7 cellular contexts compared by ENCODE assay signal in the genomic region with DNA sequence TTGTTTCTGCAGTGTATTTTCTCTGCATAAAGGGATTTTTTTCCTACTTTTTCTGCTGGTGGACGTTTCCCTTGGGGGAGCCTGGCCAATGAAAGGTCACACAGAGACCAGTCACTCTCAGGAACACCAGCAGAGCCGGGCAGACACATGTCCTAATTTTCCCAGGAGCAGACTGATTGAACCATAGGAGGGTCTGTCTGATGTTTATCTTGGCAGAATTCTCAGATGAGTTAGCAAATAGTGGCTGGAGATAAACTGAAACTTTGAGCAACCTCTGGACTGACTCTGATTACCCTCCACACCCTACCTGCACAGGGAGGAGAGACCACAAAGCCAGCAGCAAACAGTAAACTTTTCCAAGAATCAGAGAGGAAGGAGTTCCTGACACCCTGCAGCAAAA.
DNase-seq lines count a peak whose midpoint lies in the region; ATAC-seq, FAIRE-seq and TF ChIP-seq lines count a peak whose summit lies in the region.
"Not testable (repeated sequence)": the region's sequence is repeated elsewhere in the genome, so short reads cannot be mapped to it uniquely, and the experiment has no call there.

No MANE protein-coding gene starts in this region.

- DNase-seq in activated CD8-positive, alpha-beta T cell treated with anti-CD3 and anti-CD28 coated beads for 36 hours; K562 (ENCODE audit: extremely low read depth in 1 of 4, low spot score in 3 of 4): not testable (repeated sequence)
- DNase-seq in left lobe of liver (ENCODE audit: low spot score): peak; percentile 63
- peak in 1 of 3 donors; percentile 48 for DNase-seq in mucosa of descending colon
- peak; percentile 30 for DNase-seq in transverse colon

- intact Hi-C loops in activated CD8-positive, alpha-beta T cell treated with anti-CD3 and anti-CD28 coated beads for 36 hours (cut with micrococcal nuclease); K562 (cut with micrococcal nuclease); mucosa of descending colon (cut with DNase I, micrococcal nuclease); transverse colon (cut with DNase I; ENCODE audit: low total_unique reads): not testable (repeated sequence)

- not testable (repeated sequence) for H3K9ac ChIP-seq in K562 (ENCODE audit: insufficient read depth in 1 of 2, low read depth in 2 of 2, low read length in 2 of 2)

- H3K4me3 Mint-ChIP-seq in T-helper 1 cell treated with Interleukin-12 subunit alpha and Interleukin-12 subunit beta and Interleukin-4 antibody, amounts not matched to agents 30 μg/mL and 1 μg/mL, for 36 hours; activated CD8-positive, alpha-beta T cell treated with anti-CD3 and anti-CD28 coated beads for 36 hours; activated T-helper 17 cell treated with anti-CD3 and anti-CD28 coated beads, Interleukin-2, amount 50 U/mL, for 72 hours: not testable (repeated sequence)

- not testable (repeated sequence) for TF ChIP-seq POLR2A in K562 (conservative IDR thresholded peaks at IDR 0.05); transverse colon (IDR thresholded peaks at IDR 0.05)

- WGBS in K562 (ENCODE audit: insufficient coverage, low coverage, missing lambda C conversion rate): 0% methylated on average over 1 of the region's 2 CpGs
- 51% methylated on average over 2 of the region's 2 CpGs; no CpG with 5 or more reads in 1 of the 2 donors for WGBS in transverse colon (ENCODE audit: low coverage in 1 of 2), 2 donors

- H3K4me3 ChIP-seq in K562, mucosa of descending colon, transverse colon: not testable (repeated sequence)

- ATAC-seq in activated CD8-positive, alpha-beta T cell treated with anti-CD3 and anti-CD28 coated beads for 36 hours: peak; percentile 16
- peak; percentile 63 for ATAC-seq in activated T-helper 17 cell treated with anti-CD3 and anti-CD28 coated beads, Interleukin-2, amount 50 U/mL, for 72 hours (replicated peaks)
- ATAC-seq in K562 (peak; percentile 48), left lobe of liver (peak; percentile 86), mucosa of descending colon (peak; percentile 81)

- CTCF ChIA-PET in activated CD8-positive, alpha-beta T cell treated with anti-CD3 and anti-CD28 coated beads for 36 hours (lab: Charles Lee); K562 (lab: Yijun Ruan, JAX; ENCODE audit: low intra/inter-chr PET ratio): not testable (repeated sequence)

- not testable (repeated sequence) for H3K4me2 ChIP-seq in K562 (ENCODE audit: insufficient read depth, low read length)

- H3K9me3 ChIP-seq in K562 (replicated peaks; ENCODE audit: control insufficient read depth, insufficient read depth, low read depth, low read length); mucosa of descending colon; transverse colon: not testable (repeated sequence)

- not testable (repeated sequence) for H2AFZ ChIP-seq in K562 (ENCODE audit: low read depth, low read length)

- not testable (repeated sequence) for BruUV-seq in K562 (replicated peaks; lab: Mats Ljungman, UMichigan)

- H3K4me1 ChIP-seq in K562 (replicated peaks in 1 of 2; ENCODE audit: control insufficient read depth in 2 of 2, insufficient read depth in 2 of 2, low read length in 2 of 2); mucosa of descending colon (ENCODE audit: low read depth); transverse colon: not testable (repeated sequence)

- H3K27me3 ChIP-seq in K562 (ENCODE audit: control insufficient read depth in 2 of 2, insufficient read depth in 2 of 2, low read length in 2 of 2); transverse colon: not testable (repeated sequence)

- in situ Hi-C loops in K562 (cut with MboI); transverse colon (cut with MboI; ENCODE audit: low pct_ligation_motif_present in 1 of 4, low pct_unique_long_range_greater_than_20kb in 1 of 4, low sequenced_read_pairs in 3 of 4): not testable (repeated sequence)

- H3K36me3 ChIP-seq in K562 (ENCODE audit: control insufficient read depth, insufficient read depth, low read length); mucosa of descending colon (ENCODE audit: low read depth); transverse colon: not testable (repeated sequence)

- not testable (repeated sequence) for H4K20me1 ChIP-seq in K562 (replicated peaks; ENCODE audit: control insufficient read depth, insufficient read depth, low read length)

- H3K27me3 Mint-ChIP-seq in T-helper 1 cell treated with Interleukin-12 subunit alpha and Interleukin-12 subunit beta and Interleukin-4 antibody, amounts not matched to agents 30 μg/mL and 1 μg/mL, for 36 hours (ENCODE audit: low read depth); activated CD8-positive, alpha-beta T cell treated with anti-CD3 and anti-CD28 coated beads for 36 hours; activated T-helper 17 cell treated with anti-CD3 and anti-CD28 coated beads, Interleukin-2, amount 50 U/mL, for 72 hours: not testable (repeated sequence)

- not testable (repeated sequence) for H3K4me1 Mint-ChIP-seq in T-helper 1 cell treated with Interleukin-12 subunit alpha and Interleukin-12 subunit beta and Interleukin-4 antibody, amounts not matched to agents 30 μg/mL and 1 μg/mL, for 36 hours (ENCODE audit: low read depth); activated CD8-positive, alpha-beta T cell treated with anti-CD3 and anti-CD28 coated beads for 36 hours (ENCODE audit: low read depth); activated T-helper 17 cell treated with anti-CD3 and anti-CD28 coated beads, Interleukin-2, amount 50 U/mL, for 72 hours

- peak; percentile 84 for FAIRE-seq in K562 (lab: Jason Lieb, UNC)

- TF ChIP-seq RAD21 in K562 (CRISPR knock-in tag; conservative IDR thresholded peaks at IDR 0.05 in 1 of 2, IDR thresholded peaks at IDR 0.05 in 1 of 2): not testable (repeated sequence)

- not testable (repeated sequence) for H3K9me3 Mint-ChIP-seq in T-helper 1 cell treated with Interleukin-12 subunit alpha and Interleukin-12 subunit beta and Interleukin-4 antibody, amounts not matched to agents 30 μg/mL and 1 μg/mL, for 36 hours; activated CD8-positive, alpha-beta T cell treated with anti-CD3 and anti-CD28 coated beads for 36 hours; activated T-helper 17 cell treated with anti-CD3 and anti-CD28 coated beads, Interleukin-2, amount 50 U/mL, for 72 hours

- H3K27ac ChIP-seq in K562 (ENCODE audit: extremely low read depth, low read depth, low read length): not testable (repeated sequence)
- H3K27ac ChIP-seq in transverse colon: peak overlapping the region in 2 of 4 donors; percentile 34 to 50

- not testable (repeated sequence) for H3K79me2 ChIP-seq in K562 (ENCODE audit: control insufficient read depth, insufficient read depth, low read length)

- TF ChIP-seq EP300 in K562 (IDR thresholded peaks at IDR 0.05; ENCODE audit: low read length); transverse colon (IDR thresholded peaks at IDR 0.05; ENCODE audit: low read depth): not testable (repeated sequence)

- peak overlapping the region; percentile 63 for H3K27ac Mint-ChIP-seq in T-helper 1 cell treated with Interleukin-12 subunit alpha and Interleukin-12 subunit beta and Interleukin-4 antibody, amounts not matched to agents 30 μg/mL and 1 μg/mL, for 36 hours
- H3K27ac Mint-ChIP-seq in activated CD8-positive, alpha-beta T cell treated with anti-CD3 and anti-CD28 coated beads for 36 hours; activated T-helper 17 cell treated with anti-CD3 and anti-CD28 coated beads, Interleukin-2, amount 50 U/mL, for 72 hours: not testable (repeated sequence)

- H3K36me3 Mint-ChIP-seq in T-helper 1 cell treated with Interleukin-12 subunit alpha and Interleukin-12 subunit beta and Interleukin-4 antibody, amounts not matched to agents 30 μg/mL and 1 μg/mL, for 36 hours (ENCODE audit: low read depth); activated CD8-positive, alpha-beta T cell treated with anti-CD3 and anti-CD28 coated beads for 36 hours (ENCODE audit: low read depth); activated T-helper 17 cell treated with anti-CD3 and anti-CD28 coated beads, Interleukin-2, amount 50 U/mL, for 72 hours (ENCODE audit: low read depth): not testable (repeated sequence)

- not testable (repeated sequence) for H3K9me1 ChIP-seq in K562 (ENCODE audit: control insufficient read depth, insufficient read depth, low read length)

- POLR2A ChIA-PET in activated CD8-positive, alpha-beta T cell treated with anti-CD3 and anti-CD28 coated beads for 36 hours (lab: Charles Lee); K562 (lab: Yijun Ruan, JAX): not testable (repeated sequence)

- not testable (repeated sequence) for TF ChIP-seq CTCF in activated CD8-positive, alpha-beta T cell treated with anti-CD3 and anti-CD28 coated beads for 36 hours (IDR thresholded peaks at IDR 0.05); K562 (IDR thresholded peaks at IDR 0.05 in 2 of 3, conservative IDR thresholded peaks at IDR 0.05 in 1 of 3; ENCODE audit: insufficient read depth in 2 of 3, low read depth in 1 of 3, low read length in 3 of 3); mucosa of descending colon (IDR thresholded peaks at IDR 0.05); transverse colon (IDR thresholded peaks at IDR 0.05)

Comparison
In these comparisons a context has a peak if more than half of its experiments do, and no peak if none do; other contexts are left out.
1. ATAC-seq: peak in every context shown above with its lines; median percentile 86 in left lobe of liver; 81 in mucosa of descending colon; 63 in activated T-helper 17 cell treated with anti-CD3 and anti-CD28 coated beads, Interleukin-2, amount 50 U/mL, for 72 hours; 48 in K562; 16 in activated CD8-positive, alpha-beta T cell treated with anti-CD3 and anti-CD28 coated beads for 36 hours.